10 cellular contexts compared by ENCODE assay signal in genomic region chr13:112894423-112894672, GRCh38.
DNase-seq lines count a peak whose midpoint lies in the region; ATAC-seq and TF ChIP-seq lines count a peak whose summit lies in the region.
"Had no signal": no experiment of that assay in that cellular context is flagged by ENCODE, and none has a peak within 500 bp of the region (broad histone marks: within the 10 kb centered on the region; RNA-seq: fewer than 3 reads in every experiment).

No MANE protein-coding gene starts in this region.

- H3K27me3 Mint-ChIP-seq in T-helper 17 cell: peaks cover 16% of the 10 kb centered on the region
- no peaks in the 10 kb centered on the region for H3K27me3 Mint-ChIP-seq in stimulated activated naive B cell treated with anti-CD40 and anti-IgM and Interleukin-4, amounts not matched to agents 10 μg/mL and 1 μg/mL and 100 μg/mL, for 72 hours
- H3K27me3 Mint-ChIP-seq in glutamatergic neuron (ENCODE audit: unreplicated experiment): peaks cover 10% of the 10 kb centered on the region

- DNase-seq in T-helper 17 cell: no peak
- no peak for DNase-seq in stimulated activated naive B cell treated with anti-CD40 and anti-IgM and Interleukin-4, amounts not matched to agents 10 μg/mL and 1 μg/mL and 100 μg/mL, for 72 hours
- DNase-seq in stimulated activated effector memory CD8-positive, alpha-beta T cell treated with anti-CD3 and anti-CD28 coated beads, Interleukin-12 subunit alpha, Interleukin-12 subunit beta, amount 100 ng/mL, for 72 hours (ENCODE audit: low spot score in 2 of 2): no peak
- no peak for DNase-seq in foreskin melanocyte
- no peak for DNase-seq in glutamatergic neuron
- no peak for DNase-seq in G401 (ENCODE audit: low spot score)
- DNase-seq: activated CD8-positive, alpha-beta memory T cell treated with anti-CD3 and anti-CD28 coated beads, Interleukin-2, amount 50 U/mL, for 48 hours; cerebellar nuclear complex had no signal

- H3K36me3 Mint-ChIP-seq in T-helper 17 cell (ENCODE audit: low read depth): no peaks in the 10 kb centered on the region
- H3K36me3 Mint-ChIP-seq in stimulated activated naive B cell treated with anti-CD40 and anti-IgM and Interleukin-4, amounts not matched to agents 10 μg/mL and 1 μg/mL and 100 μg/mL, for 72 hours: no peaks in the 10 kb centered on the region
- H3K36me3 Mint-ChIP-seq in stimulated activated effector memory CD8-positive, alpha-beta T cell treated with anti-CD3 and anti-CD28 coated beads, Interleukin-12 subunit alpha, Interleukin-12 subunit beta, amount 100 ng/mL, for 72 hours: no peaks in the 10 kb centered on the region
- H3K36me3 Mint-ChIP-seq in glutamatergic neuron (ENCODE audit: unreplicated experiment): no peaks in the 10 kb centered on the region

- no peak for TF ChIP-seq CTCF in glutamatergic neuron (IDR thresholded peaks at IDR 0.05; ENCODE audit: partially characterized antibody, unreplicated experiment)

- no peaks in the 10 kb centered on the region for H3K9me3 ChIP-seq in T-helper 17 cell (ENCODE audit: control insufficient read depth, low read length, poor library complexity, severe bottlenecking)
- H3K9me3 ChIP-seq in iPS-18c (ENCODE audit: control insufficient read depth, insufficient read depth, low read length): no peaks in the 10 kb centered on the region

- H3K4me1 Mint-ChIP-seq in T-helper 17 cell: peaks cover 14% of the 10 kb centered on the region
- H3K4me1 Mint-ChIP-seq in stimulated activated naive B cell treated with anti-CD40 and anti-IgM and Interleukin-4, amounts not matched to agents 10 μg/mL and 1 μg/mL and 100 μg/mL, for 72 hours: peaks cover 18 to 52% of the 10 kb centered on the region in 2 donors
- peaks cover 15% of the 10 kb centered on the region for H3K4me1 Mint-ChIP-seq in stimulated activated effector memory CD8-positive, alpha-beta T cell treated with anti-CD3 and anti-CD28 coated beads, Interleukin-12 subunit alpha, Interleukin-12 subunit beta, amount 100 ng/mL, for 72 hours
- peaks cover 20% of the 10 kb centered on the region for H3K4me1 Mint-ChIP-seq in glutamatergic neuron (ENCODE audit: low read depth, unreplicated experiment)

- ATAC-seq in GM19438 (IDR thresholded peaks at IDR 0.05; ENCODE audit: low read depth, unreplicated experiment) (peak; percentile 5), T-helper 17 cell (no peak)
- no peak for ATAC-seq in stimulated activated naive B cell treated with anti-CD40 and anti-IgM and Interleukin-4, amounts not matched to agents 10 μg/mL and 1 μg/mL and 100 μg/mL, for 72 hours (replicated peaks)
- no peak for ATAC-seq in stimulated activated effector memory CD8-positive, alpha-beta T cell treated with anti-CD3 and anti-CD28 coated beads, Interleukin-12 subunit alpha, Interleukin-12 subunit beta, amount 100 ng/mL, for 72 hours

- H3K9me3 Mint-ChIP-seq in stimulated activated naive B cell treated with anti-CD40 and anti-IgM and Interleukin-4, amounts not matched to agents 10 μg/mL and 1 μg/mL and 100 μg/mL, for 72 hours: no peaks in the 10 kb centered on the region
- H3K9me3 Mint-ChIP-seq in stimulated activated effector memory CD8-positive, alpha-beta T cell treated with anti-CD3 and anti-CD28 coated beads, Interleukin-12 subunit alpha, Interleukin-12 subunit beta, amount 100 ng/mL, for 72 hours: no peaks in the 10 kb centered on the region
- peaks cover 9% of the 10 kb centered on the region for H3K9me3 Mint-ChIP-seq in glutamatergic neuron (ENCODE audit: unreplicated experiment)

- H3K27ac Mint-ChIP-seq in T-helper 17 cell: no peak overlapping the region
- H3K27ac Mint-ChIP-seq in stimulated activated naive B cell treated with anti-CD40 and anti-IgM and Interleukin-4, amounts not matched to agents 10 μg/mL and 1 μg/mL and 100 μg/mL, for 72 hours: no peak overlapping the region
- H3K27ac Mint-ChIP-seq in stimulated activated effector memory CD8-positive, alpha-beta T cell treated with anti-CD3 and anti-CD28 coated beads, Interleukin-12 subunit alpha, Interleukin-12 subunit beta, amount 100 ng/mL, for 72 hours: no peak overlapping the region
- no peak overlapping the region for H3K27ac Mint-ChIP-seq in glutamatergic neuron (ENCODE audit: unreplicated experiment)

- H3K4me3 Mint-ChIP-seq in T-helper 17 cell (peak overlapping the region; percentile 43), glutamatergic neuron (ENCODE audit: unreplicated experiment) (no peak overlapping the region)
- H3K4me3 Mint-ChIP-seq in stimulated activated naive B cell treated with anti-CD40 and anti-IgM and Interleukin-4, amounts not matched to agents 10 μg/mL and 1 μg/mL and 100 μg/mL, for 72 hours: peak overlapping the region; percentile 56 to 73
- no peak overlapping the region for H3K4me3 Mint-ChIP-seq in stimulated activated effector memory CD8-positive, alpha-beta T cell treated with anti-CD3 and anti-CD28 coated beads, Interleukin-12 subunit alpha, Interleukin-12 subunit beta, amount 100 ng/mL, for 72 hours

- H3K4me3 ChIP-seq in iPS-18c (ENCODE audit: insufficient read depth, low read depth, low read length): peak overlapping the region; percentile 70

- in situ Hi-C loops in G401 (cut with HindIII; ENCODE audit: low sequenced_read_pairs): no loop called here

Comparison
In these comparisons a context has a peak if more than half of its experiments do, and no peak if none do; other contexts are left out.
1. H3K4me3 Mint-ChIP-seq: peak in T-helper 17 cell (single experiment) and stimulated activated naive B cell treated with anti-CD40 and anti-IgM and Interleukin-4, amounts not matched to agents 10 μg/mL and 1 μg/mL and 100 μg/mL, for 72 hours (2 of 2); none in stimulated activated effector memory CD8-positive, alpha-beta T cell treated with anti-CD3 and anti-CD28 coated beads, Interleukin-12 subunit alpha, Interleukin-12 subunit beta, amount 100 ng/mL, for 72 hours (single experiment) and glutamatergic neuron (single experiment).